20 cellular contexts compared by ENCODE assay signal in the genomic region with DNA sequence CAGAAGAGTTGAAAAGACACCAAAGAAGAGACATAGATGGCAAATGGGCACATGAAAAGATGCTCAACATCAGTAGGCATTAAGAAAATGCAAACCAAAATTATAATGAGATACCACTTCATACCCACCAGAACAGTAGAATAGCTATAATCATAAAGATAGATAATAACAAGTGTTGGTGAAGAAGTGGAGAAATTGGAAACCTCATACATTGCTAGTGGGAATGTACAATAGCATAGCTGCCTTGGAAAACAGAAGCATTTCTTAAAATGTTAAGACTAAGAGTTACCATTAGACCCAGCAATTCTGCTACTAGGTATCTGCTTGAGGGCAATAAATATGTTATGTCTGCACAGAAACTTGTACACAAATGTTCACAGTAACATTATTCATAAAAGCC.
DNase-seq lines count a peak whose midpoint lies in the region; ATAC-seq, FAIRE-seq and TF ChIP-seq lines count a peak whose summit lies in the region.
"Had no signal": no experiment of that assay in that cellular context is flagged by ENCODE, and none has a peak within 500 bp of the region (broad histone marks: within the 10 kb centered on the region; RNA-seq: fewer than 3 reads in every experiment).

No MANE protein-coding gene starts in this region.

- TF ChIP-seq POLR2A in A549 (IDR thresholded peaks at IDR 0.05; ENCODE audit: low read length): no peak

- intact Hi-C loops in ascending aorta (cut with DNase I): no loop called here

- peaks cover 12% of the 10 kb centered on the region for H3K36me3 ChIP-seq in OCI-LY3 (replicated peaks; ENCODE audit: low read depth, low read length)
- peaks cover 0 to 3% of the 10 kb centered on the region in 2 donors for H3K36me3 ChIP-seq in ascending aorta

- H3K27ac Mint-ChIP-seq in stimulated activated naive B cell treated with anti-CD40 and anti-IgM and Interleukin-4, amounts not matched to agents 10 μg/mL and 1 μg/mL and 100 μg/mL, for 72 hours: peak overlapping the region; percentile 63
- H3K27ac Mint-ChIP-seq: B cell; CD4-positive, alpha-beta T cell; CD8-positive, alpha-beta T cell had no signal

- H3K27me3 Mint-ChIP-seq in stimulated activated naive B cell treated with anti-CD40 and anti-IgM and Interleukin-4, amounts not matched to agents 10 μg/mL and 1 μg/mL and 100 μg/mL, for 72 hours: no peaks in the 10 kb centered on the region
- H3K27me3 Mint-ChIP-seq: B cell; CD4-positive, alpha-beta T cell had no signal

- TF ChIP-seq CTCF in A549 (IDR thresholded peaks at IDR 0.05) (no peak), OCI-LY3 (IDR thresholded peaks at IDR 0.05; ENCODE audit: low read depth, low read length) (no peak), ascending aorta (IDR thresholded peaks at IDR 0.05) (no peak)

- no peaks in the 10 kb centered on the region for H4K20me1 ChIP-seq in OCI-LY3 (ENCODE audit: insufficient read depth, low read length)

- TF ChIP-seq RAD21 in A549 (conservative IDR thresholded peaks at IDR 0.05 in 1 of 2, IDR thresholded peaks at IDR 0.05 in 1 of 2): no peak

- H3K9me3 Mint-ChIP-seq in stimulated activated naive B cell treated with anti-CD40 and anti-IgM and Interleukin-4, amounts not matched to agents 10 μg/mL and 1 μg/mL and 100 μg/mL, for 72 hours: no peaks in the 10 kb centered on the region
- H3K9me3 Mint-ChIP-seq: CD4-positive, alpha-beta T cell; CD8-positive, alpha-beta T cell had no signal

- peaks cover 7 to 11% of the 10 kb centered on the region in 2 donors for H3K36me3 Mint-ChIP-seq in stimulated activated naive B cell treated with anti-CD40 and anti-IgM and Interleukin-4, amounts not matched to agents 10 μg/mL and 1 μg/mL and 100 μg/mL, for 72 hours

- no peak overlapping the region for H3K4me2 ChIP-seq in A549
- H3K4me2 ChIP-seq in OCI-LY3 (ENCODE audit: low read length): peak overlapping the region; percentile 36
- H3K4me2 ChIP-seq: BLaER1 treated with 17β-estradiol and CSF1 and Interleukin-3, amounts not matched to agents 10 nM and 100 nM had no signal

- H3K4me1 ChIP-seq in A549 (no peaks in the 10 kb centered on the region), OCI-LY3 (ENCODE audit: low read length) (peaks cover 49% of the 10 kb centered on the region), ascending aorta (no peaks in the 10 kb centered on the region)

- POLR2A ChIA-PET in A549 (lab: Yijun Ruan, JAX): no interaction called here

- H3K27me3 ChIP-seq in OCI-LY3 (ENCODE audit: low read depth, low read length) (no peaks in the 10 kb centered on the region), ascending aorta (no peaks in the 10 kb centered on the region)
- H3K27me3 ChIP-seq: BLaER1 treated with 17β-estradiol and CSF1 and Interleukin-3, amounts not matched to agents 10 nM and 100 nM had no signal

- H3K4me3 Mint-ChIP-seq in stimulated activated naive B cell treated with anti-CD40 and anti-IgM and Interleukin-4, amounts not matched to agents 10 μg/mL and 1 μg/mL and 100 μg/mL, for 72 hours: no peak overlapping the region
- H3K4me3 Mint-ChIP-seq: B cell; CD4-positive, alpha-beta T cell; CD8-positive, alpha-beta T cell had no signal

- CTCF ChIA-PET in A549 (lab: Yijun Ruan, JAX): no interaction called here

- peak; percentile 13 for FAIRE-seq in A549 (lab: Jason Lieb, UNC)
- peak; percentile 8 for FAIRE-seq in GM19239 (lab: Jason Lieb, UNC)
- FAIRE-seq: A204.1, D721Med had no signal

- no peak overlapping the region for H3K27ac ChIP-seq in A549
- peak overlapping the region; percentile 63 for H3K27ac ChIP-seq in OCI-LY3 (ENCODE audit: low read length)
- H3K27ac ChIP-seq in ascending aorta: no peak overlapping the region
- H3K27ac ChIP-seq: BLaER1 treated with 17β-estradiol and CSF1 and Interleukin-3, amounts not matched to agents 10 nM and 100 nM; C4-2B had no signal

- TF ChIP-seq EP300 in A549 (IDR thresholded peaks at IDR 0.05): no peak

- H3K79me2 ChIP-seq in OCI-LY3 (ENCODE audit: low read length): peaks cover 35% of the 10 kb centered on the region

- no peak for DNase-seq in A549 (ENCODE audit: low read depth in 1 of 2, low spot score in 1 of 2)
- DNase-seq in GM19239 (ENCODE audit: insufficient read length, low spot score): no peak
- DNase-seq in stimulated activated naive B cell treated with anti-CD40 and anti-IgM and Interleukin-4, amounts not matched to agents 10 μg/mL and 1 μg/mL and 100 μg/mL, for 72 hours: no peak
- DNase-seq in ascending aorta (ENCODE audit: low spot score in 2 of 2): no peak
- DNase-seq: 8988T; AML-193; Caco-2; Calu3; CD4-positive, alpha-beta T cell; CD8-positive, alpha-beta T cell; DMS79 treated with DMSO at 0.1 percent for 48 hours; GF-D8 had no signal

- H3K4me1 Mint-ChIP-seq in stimulated activated naive B cell treated with anti-CD40 and anti-IgM and Interleukin-4, amounts not matched to agents 10 μg/mL and 1 μg/mL and 100 μg/mL, for 72 hours: peaks cover 10 to 28% of the 10 kb centered on the region in 2 donors

- H3K9me3 ChIP-seq in A549 (no peaks in the 10 kb centered on the region), OCI-LY3 (ENCODE audit: insufficient read depth, low read length) (no peaks in the 10 kb centered on the region), ascending aorta (no peaks in the 10 kb centered on the region)
- H3K9me3 ChIP-seq: Caco-2 had no signal

- H3K4me3 ChIP-seq in A549 (no peak overlapping the region), OCI-LY3 (ENCODE audit: low read length) (no peak overlapping the region), ascending aorta (no peak overlapping the region)
- H3K4me3 ChIP-seq: BLaER1 treated with 17β-estradiol and CSF1 and Interleukin-3, amounts not matched to agents 10 nM and 100 nM had no signal

- ATAC-seq in A549 (no peak), GM19455 (IDR thresholded peaks at IDR 0.05; ENCODE audit: unreplicated experiment) (no peak), GM21825 (IDR thresholded peaks at IDR 0.05; ENCODE audit: unreplicated experiment) (no peak)
- ATAC-seq in stimulated activated naive B cell treated with anti-CD40 and anti-IgM and Interleukin-4, amounts not matched to agents 10 μg/mL and 1 μg/mL and 100 μg/mL, for 72 hours (replicated peaks): no peak
- ATAC-seq: CD8-positive, alpha-beta T cell had no signal

- no peak overlapping the region for H3K9ac ChIP-seq in OCI-LY3 (ENCODE audit: low read length)
- H3K9ac ChIP-seq: BLaER1 treated with 17β-estradiol and CSF1 and Interleukin-3, amounts not matched to agents 10 nM and 100 nM had no signal

- H2AFZ ChIP-seq in OCI-LY3 (ENCODE audit: low read depth, low read length): no peak overlapping the region

TF ChIP-seq in A549, 52 proteins besides CTCF, POLR2A, EP300 and RAD21:
- TF ChIP-seq MAZ (IDR thresholded peaks at IDR 0.05; ENCODE audit: borderline replicate concordance, low read depth, low read length) (no peak), KDM5A (IDR thresholded peaks at IDR 0.05) (no peak), MAFK (IDR thresholded peaks at IDR 0.05; ENCODE audit: partially characterized antibody) (no peak), TP53 (CRISPR knock-in tag; IDR thresholded peaks at IDR 0.05) (no peak), HOXA7 (CRISPR knock-in tag; IDR thresholded peaks at IDR 0.05) (no peak), EHF (CRISPR knock-in tag; IDR thresholded peaks at IDR 0.05) (no peak), HEYL (CRISPR knock-in tag; IDR thresholded peaks at IDR 0.05) (no peak), POLR2AphosphoS2 (conservative IDR thresholded peaks at IDR 0.05; ENCODE audit: low read length) (no peak), FOSL2 (IDR thresholded peaks at IDR 0.05) (no peak), FOSL2 (CRISPR knock-in tag; IDR thresholded peaks at IDR 0.05) (no peak), TFCP2L1 (CRISPR knock-in tag; IDR thresholded peaks at IDR 0.05) (no peak), RNF2 (IDR thresholded peaks at IDR 0.05; ENCODE audit: borderline replicate concordance, low read depth) (no peak), BHLHE40 (IDR thresholded peaks at IDR 0.05; ENCODE audit: low read depth, low read length) (no peak)
- TF ChIP-seq, protein P1, sequence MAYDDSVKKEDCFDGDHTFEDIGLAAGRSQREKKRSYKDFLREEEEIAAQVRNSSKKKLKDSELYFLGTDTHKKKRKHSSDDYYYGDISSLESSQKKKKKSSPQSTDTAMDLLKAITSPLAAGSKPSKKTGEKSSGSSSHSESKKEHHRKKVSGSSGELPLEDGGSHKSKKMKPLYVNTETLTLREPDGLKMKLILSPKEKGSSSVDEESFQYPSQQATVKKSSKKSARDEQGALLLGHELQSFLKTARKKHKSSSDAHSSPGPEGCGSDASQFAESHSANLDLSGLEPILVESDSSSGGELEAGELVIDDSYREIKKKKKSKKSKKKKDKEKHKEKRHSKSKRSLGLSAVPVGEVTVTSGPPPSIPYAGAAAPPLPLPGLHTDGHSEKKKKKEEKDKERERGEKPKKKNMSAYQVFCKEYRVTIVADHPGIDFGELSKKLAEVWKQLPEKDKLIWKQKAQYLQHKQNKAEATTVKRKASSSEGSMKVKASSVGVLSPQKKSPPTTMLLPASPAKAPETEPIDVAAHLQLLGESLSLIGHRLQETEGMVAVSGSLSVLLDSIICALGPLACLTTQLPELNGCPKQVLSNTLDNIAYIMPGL (CRISPR knock-in tag; IDR thresholded peaks at IDR 0.05; ENCODE audit: borderline replicate concordance): no peak
- TF ChIP-seq, protein P2, sequence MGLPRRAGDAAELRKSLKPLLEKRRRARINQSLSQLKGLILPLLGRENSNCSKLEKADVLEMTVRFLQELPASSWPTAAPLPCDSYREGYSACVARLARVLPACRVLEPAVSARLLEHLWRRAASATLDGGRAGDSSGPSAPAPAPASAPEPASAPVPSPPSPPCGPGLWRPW (IDR thresholded peaks at IDR 0.05): no peak
TF ChIP-seq in A549: peak in this region for 0.
